23 cellular contexts compared by ENCODE assay signal in genomic region chr2:188403676-188404075, GRCh38.
DNase-seq lines count a peak whose midpoint lies in the region; ATAC-seq, FAIRE-seq and TF ChIP-seq lines count a peak whose summit lies in the region.
"Had no signal": no experiment of that assay in that cellular context is flagged by ENCODE, and none has a peak within 500 bp of the region (broad histone marks: within the 10 kb centered on the region; RNA-seq: fewer than 3 reads in every experiment).

No MANE protein-coding gene starts in this region.

- peaks cover 7% of the 10 kb centered on the region for H3K9me3 ChIP-seq in smooth muscle cell (replicated peaks; ENCODE audit: low read depth)
- H3K9me3 ChIP-seq: BE2C had no signal

- H3K4me2 ChIP-seq in smooth muscle cell = no peak overlapping the region

- FAIRE-seq in RCC 7860 (lab: Jason Lieb, UNC) = peak; percentile 66
- FAIRE-seq: GM12891 had no signal

- no peaks in the 10 kb centered on the region for H3F3A ChIP-seq in smooth muscle cell (ENCODE audit: low read depth)

- no peak for ATAC-seq in GM18870 (IDR thresholded peaks at IDR 0.05; ENCODE audit: unreplicated experiment)

- H3K36me3 ChIP-seq in smooth muscle cell (ENCODE audit: low read depth) = peaks cover 3% of the 10 kb centered on the region
- H3K36me3 ChIP-seq: BE2C had no signal

- peaks cover 25% of the 10 kb centered on the region for H3K4me1 Mint-ChIP-seq in chondrocyte (ENCODE audit: low read depth)
- H3K4me1 Mint-ChIP-seq: CD14-positive monocyte; CD8-positive, alpha-beta memory T cell had no signal

- H3K27ac Mint-ChIP-seq in chondrocyte (ENCODE audit: unreplicated experiment) = peak overlapping the region; percentile 68
- H3K27ac Mint-ChIP-seq: CD14-positive monocyte; CD8-positive, alpha-beta memory T cell had no signal

- peaks cover 8% of the 10 kb centered on the region for H3K9me3 Mint-ChIP-seq in chondrocyte (ENCODE audit: low read depth)

- no peaks in the 10 kb centered on the region for H3K27me3 Mint-ChIP-seq in chondrocyte (ENCODE audit: low read depth)
- H3K27me3 Mint-ChIP-seq: CD8-positive, alpha-beta memory T cell had no signal

- no peak overlapping the region for H2AFZ ChIP-seq in smooth muscle cell (ENCODE audit: low read depth)

- no peak overlapping the region for H3K9ac ChIP-seq in smooth muscle cell (ENCODE audit: low read depth)

- H3K36me3 Mint-ChIP-seq in chondrocyte (ENCODE audit: low read depth) = peaks cover 3% of the 10 kb centered on the region
- H3K36me3 Mint-ChIP-seq: CD14-positive monocyte had no signal

- no peak overlapping the region for H3K4me3 ChIP-seq in smooth muscle cell

- DNase-seq in RCC 7860 (ENCODE audit: low spot score) (peak; percentile 35), chondrocyte (ENCODE audit: low spot score) (no peak), kidney tubule cell (ENCODE audit: low spot score) (peak; percentile 57), smooth muscle cell (lab: John Stamatoyannopoulos, UW; ENCODE audit: unreplicated experiment) (no peak), cerebellar nuclear complex (lab: John Stamatoyannopoulos, UW) (no peak), superior temporal gyrus (ENCODE audit: extremely low spot score) (no peak), NCI-H774 (lab: John Stamatoyannopoulos, UW) (no peak)
- DNase-seq: BE2C; CD8-positive, alpha-beta memory T cell; DMS 273 treated with DMSO at 0.1 percent for 48 hours; DMS79; GF-D8; Karpas-422; MV-4-11; NCI-H1694; NCI-H2029 treated with DMSO at 0.1 percent for 48 hours; NCI-H2227 treated with DMSO at 0.1 percent for 48 hours; NCI-H526 treated with DMSO at 0.1 percent for 48 hours; SHP77 treated with DMSO at 0.1 percent for 48 hours had no signal

- H4K20me1 ChIP-seq in smooth muscle cell (ENCODE audit: low read depth) = no peaks in the 10 kb centered on the region

- H3K27ac ChIP-seq in smooth muscle cell (ENCODE audit: low read depth) = peak overlapping the region; percentile 24
- H3K27ac ChIP-seq: RWPE1 had no signal

- no peak overlapping the region for H3K4me3 Mint-ChIP-seq in chondrocyte (ENCODE audit: unreplicated experiment)
- H3K4me3 Mint-ChIP-seq: CD14-positive monocyte; CD8-positive, alpha-beta memory T cell had no signal

- H3K4me1 ChIP-seq in smooth muscle cell (ENCODE audit: low read depth) = peaks cover 8% of the 10 kb centered on the region
- H3K4me1 ChIP-seq: BE2C had no signal

- no peak for TF ChIP-seq CTCF in chondrocyte (IDR thresholded peaks at IDR 0.05)
- TF ChIP-seq CTCF in smooth muscle cell (IDR thresholded peaks at IDR 0.05; ENCODE audit: borderline replicate concordance, insufficient read depth, poor library complexity, severe bottlenecking) = no peak

- no peaks in the 10 kb centered on the region for H3K27me3 ChIP-seq in smooth muscle cell (ENCODE audit: low read depth)
- H3K27me3 ChIP-seq: BE2C had no signal

- H3K79me2 ChIP-seq in smooth muscle cell (ENCODE audit: low read depth) = peaks cover 36% of the 10 kb centered on the region

Comparison
In these comparisons a context has a peak if more than half of its experiments do, and no peak if none do; other contexts are left out.
1. DNase-seq: peak in RCC 7860 (single experiment) and kidney tubule cell (single experiment); none in chondrocyte (single experiment), smooth muscle cell (single experiment), cerebellar nuclear complex (0 of 2), superior temporal gyrus (single experiment) and NCI-H774 (single experiment).